15 cellular contexts compared by ENCODE assay signal in genomic region chr12:678747-679712, GRCh38. TPM values are rescaled to one million over a fixed set of nuclear protein-coding genes. Genes with fewer than 3 reads are reported as not detected.
A peak's percentile ranks its signal among the peaks of the same experiment; 100 is the strongest.
DNase-seq lines count a peak whose midpoint lies in the region; ATAC-seq lines count a peak whose summit lies in the region.
"Had no signal": no experiment of that assay in that cellular context is flagged by ENCODE, and none has a peak within 500 bp of the region (broad histone marks: within the 10 kb centered on the region; RNA-seq: fewer than 3 reads in every experiment).

No MANE protein-coding gene starts in this region.

- ATAC-seq in central memory CD8-positive, alpha-beta T cell (replicated peaks; ENCODE audit: extremely low read depth, poor library complexity, severe bottlenecking), result no peak
- no peak for ATAC-seq in GM21360 (IDR thresholded peaks at IDR 0.05; ENCODE audit: unreplicated experiment)
- ATAC-seq: heart right ventricle had no signal

- H3K9me3 Mint-ChIP-seq in IgD-negative memory B cell, result no peaks in the 10 kb centered on the region
- no peaks in the 10 kb centered on the region for H3K9me3 Mint-ChIP-seq in central memory CD8-positive, alpha-beta T cell

- no peaks in the 10 kb centered on the region for H3K36me3 Mint-ChIP-seq in IgD-negative memory B cell
- peaks cover 31% of the 10 kb centered on the region for H3K36me3 Mint-ChIP-seq in central memory CD8-positive, alpha-beta T cell (ENCODE audit: insufficient read depth)

- H3K4me1 Mint-ChIP-seq in IgD-negative memory B cell, result peaks cover 26 to 45% (median 38%) of the 10 kb centered on the region in 3 donors
- H3K4me1 Mint-ChIP-seq in central memory CD8-positive, alpha-beta T cell, result peaks cover 57% of the 10 kb centered on the region

- peak overlapping the region in 3 of 4 donors; percentile 49 to 80 (median 61) for H3K4me3 Mint-ChIP-seq in IgD-negative memory B cell
- peak overlapping the region; percentile 66 for H3K4me3 Mint-ChIP-seq in central memory CD8-positive, alpha-beta T cell

- DNase-seq in stimulated activated CD4-positive, alpha-beta T cell treated with anti-CD3 and anti-CD28 coated beads, Interleukin-4, amount 100 ng/mL, for 24 hours, result peak; percentile 43
- no peak for DNase-seq in stimulated activated CD4-positive, alpha-beta T cell treated with anti-CD3 and anti-CD28 coated beads, Interleukin-4, amount 100 ng/mL, for 4 hours
- no peak for DNase-seq in central memory CD8-positive, alpha-beta T cell (ENCODE audit: low spot score in 2 of 2)
- DNase-seq in NOMO-1 (lab: John Stamatoyannopoulos, UW; ENCODE audit: unreplicated experiment in 2 of 2) (no peak), NCI-H1694 (lab: John Stamatoyannopoulos, UW) (no peak)
- DNase-seq: DMS53; effector CD8-positive, alpha-beta T cell; heart right ventricle; KG1; NCI-H1092; NCI-H748 treated with DMSO at 0.1 percent for 48 hours; SK-N-SH; thyroid gland had no signal

- peak overlapping the region in 2 of 3 donors; percentile 36 to 76 for H3K27ac Mint-ChIP-seq in IgD-negative memory B cell
- H3K27ac Mint-ChIP-seq in central memory CD8-positive, alpha-beta T cell (ENCODE audit: low read depth), result peak overlapping the region; percentile 93

- no peaks in the 10 kb centered on the region for H3K27me3 Mint-ChIP-seq in IgD-negative memory B cell
- no peaks in the 10 kb centered on the region for H3K27me3 Mint-ChIP-seq in central memory CD8-positive, alpha-beta T cell

RNA-seq across cellular contexts. Expression of gene NINJ2, which starts 15.8 kb away (rescaled TPM):
- 15.8 TPM for polyA plus RNA-seq in IgD-negative memory B cell
